Comparison of ENCODE assay signal across 24 cellular contexts in the genomic region with DNA sequence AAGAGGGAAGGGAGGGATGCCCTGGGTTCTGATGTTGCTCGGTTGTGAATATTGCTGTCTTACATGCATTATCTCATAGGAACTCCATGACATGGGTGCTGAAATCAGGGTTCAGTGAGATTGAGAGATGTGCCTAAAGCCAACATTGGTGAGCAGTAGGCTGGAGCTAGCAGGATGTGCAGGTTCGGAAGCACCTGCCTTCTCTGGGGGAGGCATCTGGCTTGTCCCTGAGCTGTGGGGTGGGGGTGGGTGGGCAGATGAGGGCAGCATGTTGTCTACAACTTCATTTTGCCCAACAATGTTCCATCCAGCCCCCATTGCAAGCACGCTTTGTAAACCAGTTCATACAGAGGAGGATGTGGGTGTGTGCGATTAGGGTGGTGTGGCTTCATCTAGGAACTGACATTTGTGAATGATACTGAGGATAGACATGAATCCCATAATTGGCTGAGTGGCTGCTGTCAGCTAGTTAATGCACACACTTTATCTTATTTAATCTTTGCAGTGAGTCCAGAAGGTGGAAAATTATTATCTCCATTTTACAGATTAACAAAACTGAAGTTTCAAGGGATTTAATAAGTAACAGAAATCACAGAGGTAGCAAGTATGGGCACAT.
"Had no signal": no experiment of that assay in that cellular context is flagged by ENCODE, and none has a peak within 500 bp of the region (broad histone marks: within the 10 kb centered on the region; RNA-seq: fewer than 3 reads in every experiment).

No MANE protein-coding gene starts in this region.

- H3K27me3 ChIP-seq: adrenal gland, Peyer's patch had no signal

- H3K27ac ChIP-seq: adrenal gland, Peyer's patch, RWPE1, SJCRH30 had no signal

- H3K4me3 ChIP-seq: adrenal gland, Peyer's patch, SJCRH30 had no signal

- H3K9me3 Mint-ChIP-seq: activated CD4-positive, alpha-beta memory T cell treated with anti-CD3 and anti-CD28 coated beads, Interleukin-2, amount 10 ng/mL, durations not matched to agents 7 days and 5 days; activated naive CD8-positive, alpha-beta T cell treated with anti-CD3 and anti-CD28 coated beads, Interleukin-2, amount 10 ng/mL, durations not matched to agents 7 days and 5 days; T-cell had no signal

- H3K9me3 ChIP-seq: adrenal gland, Peyer's patch, SJCRH30 had no signal

- ATAC-seq: activated CD4-positive, alpha-beta T cell treated with anti-CD3 and anti-CD28 coated beads for 36 hours; T-cell had no signal

- H3K4me1 ChIP-seq: adrenal gland, Peyer's patch, SJCRH30 had no signal

- H3K4me3 Mint-ChIP-seq: activated CD4-positive, alpha-beta memory T cell treated with anti-CD3 and anti-CD28 coated beads, Interleukin-2, amount 10 ng/mL, durations not matched to agents 7 days and 5 days; activated CD4-positive, alpha-beta T cell treated with anti-CD3 and anti-CD28 coated beads for 36 hours; activated naive CD8-positive, alpha-beta T cell treated with anti-CD3 and anti-CD28 coated beads, Interleukin-2, amount 10 ng/mL, durations not matched to agents 7 days and 5 days; T-cell had no signal

- H3K36me3 ChIP-seq: adrenal gland, Peyer's patch, SJCRH30 had no signal

- H3K27ac Mint-ChIP-seq: activated CD4-positive, alpha-beta memory T cell treated with anti-CD3 and anti-CD28 coated beads, Interleukin-2, amount 10 ng/mL, durations not matched to agents 7 days and 5 days; activated CD4-positive, alpha-beta T cell treated with anti-CD3 and anti-CD28 coated beads for 36 hours; activated naive CD8-positive, alpha-beta T cell treated with anti-CD3 and anti-CD28 coated beads, Interleukin-2, amount 10 ng/mL, durations not matched to agents 7 days and 5 days; T-cell had no signal

- H3K27me3 Mint-ChIP-seq: activated CD4-positive, alpha-beta T cell treated with anti-CD3 and anti-CD28 coated beads for 36 hours had no signal

- H3K4me1 Mint-ChIP-seq: activated CD4-positive, alpha-beta memory T cell treated with anti-CD3 and anti-CD28 coated beads, Interleukin-2, amount 10 ng/mL, durations not matched to agents 7 days and 5 days; activated CD4-positive, alpha-beta T cell treated with anti-CD3 and anti-CD28 coated beads for 36 hours; activated naive CD8-positive, alpha-beta T cell treated with anti-CD3 and anti-CD28 coated beads, Interleukin-2, amount 10 ng/mL, durations not matched to agents 7 days and 5 days; T-cell had no signal

- H3K36me3 Mint-ChIP-seq: activated naive CD8-positive, alpha-beta T cell treated with anti-CD3 and anti-CD28 coated beads, Interleukin-2, amount 10 ng/mL, durations not matched to agents 7 days and 5 days; T-cell had no signal

- DNase-seq: activated CD4-positive, alpha-beta memory T cell treated with anti-CD3 and anti-CD28 coated beads, Interleukin-2, amount 10 ng/mL, durations not matched to agents 7 days and 5 days; activated CD4-positive, alpha-beta T cell treated with anti-CD3 and anti-CD28 coated beads for 36 hours; activated CD4-positive, alpha-beta T cell treated with anti-CD3 and anti-CD28 coated beads, Interleukin-2, amount 50 U/mL, for 1 hour; activated CD8-positive, alpha-beta memory T cell treated with anti-CD3 and anti-CD28 coated beads, Interleukin-2, amount 50 U/mL, for 48 hours; activated naive CD4-positive, alpha-beta T cell treated with anti-CD3 and anti-CD28 coated beads, Interleukin-2, amount 50 U/mL, for 16 hours; activated naive CD8-positive, alpha-beta T cell treated with anti-CD3 and anti-CD28 coated beads, Interleukin-2, amount 10 ng/mL, durations not matched to agents 7 days and 5 days; activated T-cell treated with anti-CD3 and anti-CD28 coated beads, Interleukin-2, amount 50 U/mL, for 1 hour; adrenal gland; anterior cingulate cortex; cerebellar nuclear complex; NCI-H1048; NCI-H1417; NCI-H1930; NCI-H2171; NCI-H2227 treated with DMSO at 0.1 percent for 48 hours; NCI-H446 treated with DMSO at 0.1 percent for 48 hours; NCI-H526 treated with DMSO at 0.1 percent for 48 hours; Peyer's patch; Right ventricle myocardium superior; SJCRH30; T-cell; T-helper 2 cell; T1000 had no signal
